In the genomic region with DNA sequence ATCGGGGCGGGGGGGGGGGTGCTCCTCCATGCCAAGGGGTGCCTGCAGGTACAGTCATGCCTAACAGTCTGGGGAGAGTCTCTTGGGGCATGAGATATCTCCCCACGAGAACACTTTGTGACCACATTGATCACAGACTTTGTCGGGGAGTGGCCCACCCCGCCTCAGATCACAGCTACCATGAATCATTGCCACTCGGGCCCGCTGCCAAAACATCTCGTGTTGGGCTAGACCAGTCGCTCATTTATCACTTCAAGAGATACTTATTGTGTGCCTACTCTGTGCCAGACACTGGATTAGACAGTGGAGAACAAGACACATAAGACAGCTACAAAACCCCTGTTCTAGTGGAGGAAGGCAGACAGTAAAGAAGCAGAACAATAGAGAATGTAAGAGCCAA, we compare ENCODE assay signal across 8 cellular contexts.
DNase-seq lines count a peak whose midpoint lies in the region; ATAC-seq and TF ChIP-seq lines count a peak whose summit lies in the region.

No MANE protein-coding gene starts in this region.

- peak overlapping the region in 1 of 2 experiments; percentile 46 for H3K18ac ChIP-seq in mesenchymal stem cell (ENCODE audit: low read depth in 1 of 2, low read length in 2 of 2)

- H3K9me3 ChIP-seq in mesenchymal stem cell (ENCODE audit: control insufficient read depth, low read length) (no peaks in the 10 kb centered on the region), aorta (ENCODE audit: control insufficient read depth, low read length) (no peaks in the 10 kb centered on the region)

- no peak overlapping the region for H2BK5ac ChIP-seq in mesenchymal stem cell (ENCODE audit: low read depth, low read length, poor library complexity, severe bottlenecking)

- H4K91ac ChIP-seq in mesenchymal stem cell (ENCODE audit: low read length): peak overlapping the region; percentile 79

- H3K36me3 ChIP-seq in mesenchymal stem cell (ENCODE audit: control insufficient read depth in 1 of 2, insufficient read depth in 2 of 2, low read depth in 1 of 2, low read length in 2 of 2) (peaks cover 3 to 26% of the 10 kb centered on the region in 2 experiments), aorta (ENCODE audit: control insufficient read depth in 1 of 2, insufficient read depth in 2 of 2, low read length in 1 of 2) (peaks cover 0 to 5% of the 10 kb centered on the region in 2 donors)

- H3K27ac ChIP-seq in mesenchymal stem cell (ENCODE audit: low read length, poor library complexity, severe bottlenecking): no peak overlapping the region
- no peak overlapping the region for H3K27ac ChIP-seq in aorta (ENCODE audit: low read depth in 1 of 2, low read length in 2 of 2)
- H3K27ac ChIP-seq in coronary artery: no peak overlapping the region

- H3K4me3 Mint-ChIP-seq in activated naive CD8-positive, alpha-beta T cell: no peak overlapping the region

- no peak overlapping the region for H3K14ac ChIP-seq in mesenchymal stem cell (ENCODE audit: low read length in 2 of 2)

- H2BK120ac ChIP-seq in mesenchymal stem cell (ENCODE audit: low read depth, low read length): no peak overlapping the region

- peak overlapping the region in 1 of 2 experiments; percentile 8 for H2BK12ac ChIP-seq in mesenchymal stem cell (ENCODE audit: low read length in 2 of 2)

- H3K27me3 Mint-ChIP-seq in activated naive CD8-positive, alpha-beta T cell: no peaks in the 10 kb centered on the region

- H3K23ac ChIP-seq in mesenchymal stem cell (ENCODE audit: low read length in 2 of 2): no peak overlapping the region

- H2BK15ac ChIP-seq in mesenchymal stem cell (ENCODE audit: low read depth, poor library complexity, severe bottlenecking): no peak overlapping the region

- H3K4me2 ChIP-seq in mesenchymal stem cell (ENCODE audit: low read length, poor library complexity, severe bottlenecking): no peak overlapping the region

- H3K4me3 ChIP-seq in mesenchymal stem cell (ENCODE audit: insufficient read depth in 1 of 2, low read depth in 1 of 2, low read length in 2 of 2) (no peak overlapping the region), aorta (ENCODE audit: low read length in 2 of 2) (no peak overlapping the region), coronary artery (no peak overlapping the region)

- DNase-seq in A172 (ENCODE audit: low spot score) (peak; percentile 82), LoVo (ENCODE audit: low spot score) (peak; percentile 71), mesenchymal stem cell (peak; percentile 76), retina (no peak), aorta (no peak), NCI-H2196 treated with DMSO at 0.1 percent for 48 hours (lab: John Stamatoyannopoulos, UW; ENCODE audit: unreplicated experiment) (no peak), coronary artery (ENCODE audit: low spot score) (no peak)

- H2AFZ ChIP-seq in mesenchymal stem cell (ENCODE audit: low read depth, low read length): no peak overlapping the region

- no peak overlapping the region for H3K9ac ChIP-seq in mesenchymal stem cell (ENCODE audit: low read length)

- WGBS in mesenchymal stem cell: 30% methylated on average over 9 of the region's 9 CpGs
- WGBS in aorta, 2 donors: 63% methylated on average over 9 of the region's 9 CpGs

- H3K79me1 ChIP-seq in mesenchymal stem cell (replicated peaks; ENCODE audit: low read length, poor library complexity, severe bottlenecking): peaks cover 11% of the 10 kb centered on the region

- intact Hi-C loops in aorta (cut with DNase I): no loop called here

- H3K4me1 ChIP-seq in mesenchymal stem cell (ENCODE audit: control insufficient read depth, insufficient read depth, low read depth, low read length): peaks cover 10% of the 10 kb centered on the region
- H3K4me1 ChIP-seq in aorta (ENCODE audit: control insufficient read depth in 1 of 2, insufficient read depth in 2 of 2, low read length in 2 of 2): no peaks in the 10 kb centered on the region

- peak overlapping the region; percentile 54 for H3K27ac Mint-ChIP-seq in activated naive CD8-positive, alpha-beta T cell

- TF ChIP-seq CTCF in coronary artery (IDR thresholded peaks at IDR 0.05): no peak

- H3K36me3 Mint-ChIP-seq in activated naive CD8-positive, alpha-beta T cell: peaks cover 24% of the 10 kb centered on the region

- H3K9me3 Mint-ChIP-seq in activated naive CD8-positive, alpha-beta T cell (ENCODE audit: low read depth): no peaks in the 10 kb centered on the region

- no peak overlapping the region for H3K4ac ChIP-seq in mesenchymal stem cell (ENCODE audit: low read depth in 1 of 2, low read length in 2 of 2)

- no peak overlapping the region for H2AK5ac ChIP-seq in mesenchymal stem cell (ENCODE audit: low read length, severe bottlenecking)

- H3K4me1 Mint-ChIP-seq in activated naive CD8-positive, alpha-beta T cell (ENCODE audit: low read depth): peaks cover 15% of the 10 kb centered on the region

- H3K27me3 ChIP-seq in mesenchymal stem cell (ENCODE audit: control insufficient read depth in 1 of 2, insufficient read depth in 1 of 2, low read length in 2 of 2) (no peaks in the 10 kb centered on the region), aorta (ENCODE audit: control insufficient read depth in 1 of 2, insufficient read depth in 2 of 2, low read length in 1 of 2) (no peaks in the 10 kb centered on the region)

- H4K8ac ChIP-seq in mesenchymal stem cell (ENCODE audit: low read length): peak overlapping the region; percentile 57

- no peak for ATAC-seq in aorta (ENCODE audit: low FRiP score)

Comparison
In these comparisons a context has a peak if more than half of its experiments do, and no peak if none do; other contexts are left out.
1. DNase-seq: peak in A172 (single experiment), LoVo (single experiment) and mesenchymal stem cell (single experiment); none in retina (single experiment), aorta (0 of 2), NCI-H2196 treated with DMSO at 0.1 percent for 48 hours (single experiment) and coronary artery (single experiment).